15 cellular contexts compared by ENCODE assay signal in the genomic region with DNA sequence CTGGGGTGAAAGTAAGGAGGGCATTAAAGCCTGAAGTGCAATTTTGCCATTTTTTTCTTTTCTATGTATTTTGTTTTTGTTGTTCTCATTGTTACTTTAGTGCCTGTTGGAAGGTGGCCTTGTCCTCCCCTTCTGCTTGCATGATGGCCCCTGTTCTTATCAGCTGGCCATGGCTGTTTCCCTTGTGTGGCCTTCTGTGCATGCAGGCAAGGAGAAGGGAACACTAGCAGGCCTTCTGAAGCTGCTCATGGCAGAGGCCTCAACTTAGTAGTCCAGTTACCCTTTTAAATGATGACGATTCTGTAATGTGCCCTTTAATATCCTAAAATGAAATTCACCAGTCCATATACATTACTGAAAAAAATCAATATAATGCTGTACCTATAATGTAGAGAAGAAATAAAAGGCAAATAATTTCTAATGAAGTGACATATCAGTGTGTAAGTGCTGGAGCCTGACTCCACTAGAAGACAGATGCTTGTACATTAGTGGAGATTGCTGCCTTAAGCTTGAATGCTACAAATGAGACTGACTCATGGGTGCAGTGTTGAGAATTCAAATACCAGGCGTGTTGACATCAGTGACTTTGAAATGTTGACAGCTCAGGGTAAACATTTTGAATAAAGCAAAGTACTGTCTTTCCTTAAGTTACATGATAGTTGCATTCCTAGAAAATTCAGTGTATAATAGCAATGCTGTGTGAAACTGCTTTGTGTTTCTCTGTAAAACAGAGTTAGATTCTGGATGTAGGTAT.
DNase-seq lines count a peak whose midpoint lies in the region; ATAC-seq and TF ChIP-seq lines count a peak whose summit lies in the region.
"Had no signal": no experiment of that assay in that cellular context is flagged by ENCODE, and none has a peak within 500 bp of the region (broad histone marks: within the 10 kb centered on the region; RNA-seq: fewer than 3 reads in every experiment).

No MANE protein-coding gene starts in this region.

- H2AFZ ChIP-seq in PC-3 (ENCODE audit: low read length) (no peak overlapping the region), fibroblast of lung (ENCODE audit: low read length) (no peak overlapping the region)

- H3K79me2 ChIP-seq in PC-3 (ENCODE audit: low read length) = no peaks in the 10 kb centered on the region
- no peaks in the 10 kb centered on the region for H3K79me2 ChIP-seq in fibroblast of lung (ENCODE audit: control insufficient read depth, insufficient read depth, low read length)

- peaks cover 9% of the 10 kb centered on the region for H3K27me3 Mint-ChIP-seq in activated T-helper 1 cell treated with anti-CD3 and anti-CD28 coated beads, Interleukin-12 subunit alpha, Interleukin-12 subunit beta, Interleukin-2, Interleukin-4 antibody, amounts not matched to agents 30 ng/mL and 10 ng/mL and 1 ng/mL, durations not matched to agents 14 hours and 24 hours and 36 hours (ENCODE audit: insufficient read depth)

- no peak overlapping the region for H3K4me3 Mint-ChIP-seq in activated T-helper 1 cell treated with anti-CD3 and anti-CD28 coated beads, Interleukin-12 subunit alpha, Interleukin-12 subunit beta, Interleukin-2, Interleukin-4 antibody, amounts not matched to agents 30 ng/mL and 10 ng/mL and 1 ng/mL, durations not matched to agents 14 hours and 24 hours and 36 hours
- H3K4me3 Mint-ChIP-seq: naive thymus-derived CD4-positive, alpha-beta T cell had no signal

- intact Hi-C loops in PC-3 (cut with micrococcal nuclease) = no loop called here
- intact Hi-C loops in activated T-helper 1 cell treated with anti-CD3 and anti-CD28 coated beads, Interleukin-12 subunit alpha, Interleukin-12 subunit beta, Interleukin-2, Interleukin-4 antibody, amounts not matched to agents 30 ng/mL and 10 ng/mL and 1 ng/mL, durations not matched to agents 14 hours and 24 hours and 36 hours (cut with micrococcal nuclease) = no loop called here

- no peaks in the 10 kb centered on the region for H3K36me3 Mint-ChIP-seq in activated T-helper 1 cell treated with anti-CD3 and anti-CD28 coated beads, Interleukin-12 subunit alpha, Interleukin-12 subunit beta, Interleukin-2, Interleukin-4 antibody, amounts not matched to agents 30 ng/mL and 10 ng/mL and 1 ng/mL, durations not matched to agents 14 hours and 24 hours and 36 hours (ENCODE audit: low read depth)
- H3K36me3 Mint-ChIP-seq: naive thymus-derived CD4-positive, alpha-beta T cell had no signal

- H3K27ac ChIP-seq in PC-3 (ENCODE audit: low read length) (no peak overlapping the region), fibroblast of lung (ENCODE audit: insufficient read depth, low read length) (no peak overlapping the region)
- H3K27ac ChIP-seq: thyroid gland had no signal

- POLR2A ChIA-PET in PC-3 (lab: Charles Lee; ENCODE audit: unreplicated experiment) = no interaction called here

- ATAC-seq in PC-3 (peak; percentile 55), esophagus mucosa (no peak)
- ATAC-seq: left colon; naive thymus-derived CD4-positive, alpha-beta T cell had no signal

- H3K36me3 ChIP-seq in PC-3 (ENCODE audit: low read depth, low read length) (no peaks in the 10 kb centered on the region), fibroblast of lung (ENCODE audit: control insufficient read depth, insufficient read depth, low read length) (no peaks in the 10 kb centered on the region)
- H3K36me3 ChIP-seq: thyroid gland had no signal

- no peak overlapping the region for H3K4me3 ChIP-seq in PC-3 (ENCODE audit: low read length)
- no peak overlapping the region for H3K4me3 ChIP-seq in fibroblast of lung (replicated peaks in 1 of 4; ENCODE audit: control extremely low read depth in 1 of 4, insufficient read depth in 1 of 4, low read depth in 3 of 4, low read length in 4 of 4)
- H3K4me3 ChIP-seq: thyroid gland had no signal

- no TSS peak for BruUV-seq in PC-3 (replicated peaks; lab: Mats Ljungman, UMichigan)

- no peaks in the 10 kb centered on the region for H3K9me2 ChIP-seq in PC-3 (replicated peaks; ENCODE audit: low read length)

- H3K4me1 Mint-ChIP-seq in activated T-helper 1 cell treated with anti-CD3 and anti-CD28 coated beads, Interleukin-12 subunit alpha, Interleukin-12 subunit beta, Interleukin-2, Interleukin-4 antibody, amounts not matched to agents 30 ng/mL and 10 ng/mL and 1 ng/mL, durations not matched to agents 14 hours and 24 hours and 36 hours (ENCODE audit: low read depth) = no peaks in the 10 kb centered on the region
- H3K4me1 Mint-ChIP-seq: naive thymus-derived CD4-positive, alpha-beta T cell had no signal

- H3K9me3 Mint-ChIP-seq in activated T-helper 1 cell treated with anti-CD3 and anti-CD28 coated beads, Interleukin-12 subunit alpha, Interleukin-12 subunit beta, Interleukin-2, Interleukin-4 antibody, amounts not matched to agents 30 ng/mL and 10 ng/mL and 1 ng/mL, durations not matched to agents 14 hours and 24 hours and 36 hours = no peaks in the 10 kb centered on the region

- peaks cover 6% of the 10 kb centered on the region; the same call in 1 of the 2 replicates for H3K4me1 ChIP-seq in PC-3 (ENCODE audit: insufficient read depth, low read length)
- peaks cover 2% of the 10 kb centered on the region for H3K4me1 ChIP-seq in fibroblast of lung (ENCODE audit: control insufficient read depth, extremely low read depth, insufficient read depth, low read length)
- H3K4me1 ChIP-seq: thyroid gland had no signal

- no peaks in the 10 kb centered on the region for H4K20me1 ChIP-seq in PC-3 (ENCODE audit: low read length)
- H4K20me1 ChIP-seq in fibroblast of lung (ENCODE audit: control insufficient read depth, extremely low read depth, insufficient read depth, low read length) = no peaks in the 10 kb centered on the region

- H3K9me3 ChIP-seq in PC-3 (ENCODE audit: low read length) = no peaks in the 10 kb centered on the region
- H3K9me3 ChIP-seq in fibroblast of lung (ENCODE audit: control insufficient read depth, insufficient read depth, low read depth, low read length) = no peaks in the 10 kb centered on the region
- H3K9me3 ChIP-seq: thyroid gland had no signal

- DNase-seq in ELR (ENCODE audit: low read depth) (peak; percentile 45), PC-3 (peak; percentile 49), fibroblast of lung (ENCODE audit: low read depth in 2 of 2) (peak; percentile 21 to 93), retina (peak; percentile 42)
- no peak for DNase-seq in activated T-helper 1 cell treated with anti-CD3 and anti-CD28 coated beads, Interleukin-12 subunit alpha, Interleukin-12 subunit beta, Interleukin-2, Interleukin-4 antibody, amounts not matched to agents 30 ng/mL and 10 ng/mL and 1 ng/mL, durations not matched to agents 14 hours and 24 hours and 36 hours (ENCODE audit: low spot score)
- no peak for DNase-seq in stimulated activated CD4-positive, alpha-beta T cell treated with anti-CD3 and anti-CD28 coated beads, Interleukin-2, amount 100 ng/mL, for 48 hours
- DNase-seq: caudate nucleus; hippocampal formation; left colon; naive thymus-derived CD4-positive, alpha-beta T cell; NCI-H1092 treated with DMSO at 0.1 percent for 48 hours; NCI-H2171 treated with DMSO at 0.1 percent for 48 hours; stimulated activated CD4-positive, alpha-beta T cell treated with anti-CD3 and anti-CD28 coated beads, Interleukin-1b, Interleukin-23, amount 100 ng/mL, for 48 hours; thyroid gland had no signal

- H3K9ac ChIP-seq in PC-3 (ENCODE audit: low read length) (no peak overlapping the region), fibroblast of lung (ENCODE audit: insufficient read depth, low read length) (no peak overlapping the region)

- no peak overlapping the region for H3K4me2 ChIP-seq in PC-3 (ENCODE audit: low read length)
- peak overlapping the region; percentile 35 for H3K4me2 ChIP-seq in fibroblast of lung (ENCODE audit: extremely low read depth, insufficient read depth, low read length)

- no peaks in the 10 kb centered on the region for H3K27me3 ChIP-seq in PC-3 (ENCODE audit: low read length)
- no peaks in the 10 kb centered on the region for H3K27me3 ChIP-seq in fibroblast of lung (ENCODE audit: control insufficient read depth, insufficient read depth, low read length)
- H3K27me3 ChIP-seq: thyroid gland had no signal

- no peaks in the 10 kb centered on the region for H3F3A ChIP-seq in PC-3 (ENCODE audit: low read length, unreplicated experiment)

- H3K27ac Mint-ChIP-seq in activated T-helper 1 cell treated with anti-CD3 and anti-CD28 coated beads, Interleukin-12 subunit alpha, Interleukin-12 subunit beta, Interleukin-2, Interleukin-4 antibody, amounts not matched to agents 30 ng/mL and 10 ng/mL and 1 ng/mL, durations not matched to agents 14 hours and 24 hours and 36 hours = no peak overlapping the region

- TF ChIP-seq CTCF in PC-3 (conservative IDR thresholded peaks at IDR 0.05; ENCODE audit: low read depth, low read length) = no peak
- no peak for TF ChIP-seq CTCF in fibroblast of lung (conservative IDR thresholded peaks at IDR 0.05 in 1 of 2, IDR thresholded peaks at IDR 0.05 in 1 of 2; ENCODE audit: low read depth in 1 of 2, low read length in 2 of 2)

- CTCF ChIA-PET in PC-3 (lab: Charles Lee) = no interaction called here

Comparison
In these comparisons a context has a peak if more than half of its experiments do, and no peak if none do; other contexts are left out.
1. DNase-seq: peak in ELR (single experiment), PC-3 (single experiment), fibroblast of lung (2 of 2) and retina (single experiment); none in activated T-helper 1 cell treated with anti-CD3 and anti-CD28 coated beads, Interleukin-12 subunit alpha, Interleukin-12 subunit beta, Interleukin-2, Interleukin-4 antibody, amounts not matched to agents 30 ng/mL and 10 ng/mL and 1 ng/mL, durations not matched to agents 14 hours and 24 hours and 36 hours (single experiment) and stimulated activated CD4-positive, alpha-beta T cell treated with anti-CD3 and anti-CD28 coated beads, Interleukin-2, amount 100 ng/mL, for 48 hours (0 of 2).